ENCODE assay signal across 14 cellular contexts in genomic region chr17:44309472-44309871, GRCh38. TPM values are rescaled to one million over a fixed set of nuclear protein-coding genes. Genes with fewer than 3 reads are reported as not detected.
A peak's percentile ranks its signal among the peaks of the same experiment; 100 is the strongest.
DNase-seq lines count a peak whose midpoint lies in the region; ATAC-seq and TF ChIP-seq lines count a peak whose summit lies in the region.
"Had no signal": no experiment of that assay in that cellular context is flagged by ENCODE, and none has a peak within 500 bp of the region (broad histone marks: within the 10 kb centered on the region; RNA-seq: fewer than 3 reads in every experiment).

No MANE protein-coding gene starts in this region.

- TF ChIP-seq EP300 in ovary (IDR thresholded peaks at IDR 0.05): no peak

- no peak overlapping the region for H3K27ac Mint-ChIP-seq in activated CD8-positive, alpha-beta memory T cell treated with anti-CD3 and anti-CD28 coated beads, Interleukin-2, amount 10 ng/mL, durations not matched to agents 7 days and 5 days
- no peak overlapping the region for H3K27ac Mint-ChIP-seq in IgD-negative memory B cell
- no peak overlapping the region for H3K27ac Mint-ChIP-seq in endothelial cell (ENCODE audit: unreplicated experiment)
- H3K27ac Mint-ChIP-seq: activated T-helper 2 cell treated with anti-CD3 and anti-CD28 coated beads, Interferon-gamma antibody, Interleukin-2, Interleukin-4, amounts not matched to agents 10 μg/mL and 5 μg/mL and 100 μg/mL, durations not matched to agents 14 hours and 24 hours and 36 hours; nephron progenitor cell had no signal

- TF ChIP-seq POLR2A in ovary (IDR thresholded peaks at IDR 0.05): no peak

- peak overlapping the region; percentile 94 for H3K27ac ChIP-seq in parathyroid adenoma
- H3K27ac ChIP-seq in ovary: no peak overlapping the region

- H3K4me3 ChIP-seq in parathyroid adenoma (ENCODE audit: low read depth, low read length) (no peak overlapping the region), ovary (no peak overlapping the region)

- H3K36me3 ChIP-seq in parathyroid adenoma (ENCODE audit: control insufficient read depth, insufficient read depth, low read length) (no peaks in the 10 kb centered on the region), ovary (no peaks in the 10 kb centered on the region)

- WGBS in ovary, 3 donors: 54 to 63% (median 58%) methylated on average over 5 of the region's 5 CpGs

- peak; percentile 39 for DNase-seq in activated CD8-positive, alpha-beta memory T cell treated with anti-CD3 and anti-CD28 coated beads, Interleukin-2, amount 10 ng/mL, durations not matched to agents 7 days and 5 days
- DNase-seq in activated CD8-positive, alpha-beta memory T cell treated with anti-CD3 and anti-CD28 coated beads for 24 hours: no peak
- DNase-seq in endothelial cell (ENCODE audit: low spot score) (no peak), kidney tubule cell (ENCODE audit: low spot score) (no peak), ovary (no peak), left cardiac atrium (no peak)
- DNase-seq: islet precursor cell; nephron progenitor cell; stimulated activated CD4-positive, alpha-beta T cell treated with anti-CD3 and anti-CD28 coated beads, Interleukin-15, amount 100 ng/mL, for 24 hours had no signal

- no peaks in the 10 kb centered on the region for H3K36me3 Mint-ChIP-seq in activated CD8-positive, alpha-beta memory T cell treated with anti-CD3 and anti-CD28 coated beads, Interleukin-2, amount 10 ng/mL, durations not matched to agents 7 days and 5 days
- H3K36me3 Mint-ChIP-seq in IgD-negative memory B cell (no peaks in the 10 kb centered on the region), endothelial cell (ENCODE audit: low read depth, unreplicated experiment) (no peaks in the 10 kb centered on the region)

- no peak overlapping the region for H3K4me3 Mint-ChIP-seq in activated CD8-positive, alpha-beta memory T cell treated with anti-CD3 and anti-CD28 coated beads, Interleukin-2, amount 10 ng/mL, durations not matched to agents 7 days and 5 days
- H3K4me3 Mint-ChIP-seq in IgD-negative memory B cell: peak overlapping the region in 3 of 4 donors; percentile 53 to 60 (median 54)
- peak overlapping the region; percentile 47 for H3K4me3 Mint-ChIP-seq in endothelial cell (ENCODE audit: unreplicated experiment)
- H3K4me3 Mint-ChIP-seq: nephron progenitor cell had no signal

- H3K27me3 ChIP-seq in parathyroid adenoma (ENCODE audit: control insufficient read depth, insufficient read depth, low read length) (no peaks in the 10 kb centered on the region), ovary (no peaks in the 10 kb centered on the region)

- H3K4me2 ChIP-seq in parathyroid adenoma (ENCODE audit: low read length): no peak overlapping the region

- H3K9me3 ChIP-seq in parathyroid adenoma (ENCODE audit: control insufficient read depth, low read length): no peaks in the 10 kb centered on the region
- H3K9me3 ChIP-seq in ovary: no peaks in the 10 kb centered on the region

- no peaks in the 10 kb centered on the region for H3K9me3 Mint-ChIP-seq in activated CD8-positive, alpha-beta memory T cell treated with anti-CD3 and anti-CD28 coated beads, Interleukin-2, amount 10 ng/mL, durations not matched to agents 7 days and 5 days (ENCODE audit: low read depth)
- H3K9me3 Mint-ChIP-seq in IgD-negative memory B cell (no peaks in the 10 kb centered on the region), endothelial cell (ENCODE audit: unreplicated experiment) (no peaks in the 10 kb centered on the region)
- H3K9me3 Mint-ChIP-seq: activated T-helper 2 cell treated with anti-CD3 and anti-CD28 coated beads, Interferon-gamma antibody, Interleukin-2, Interleukin-4, amounts not matched to agents 10 μg/mL and 5 μg/mL and 100 μg/mL, durations not matched to agents 14 hours and 24 hours and 36 hours; nephron progenitor cell had no signal

- peak overlapping the region; percentile 21 for H3K9ac ChIP-seq in parathyroid adenoma

- TF ChIP-seq CTCF in endothelial cell (IDR thresholded peaks at IDR 0.05; ENCODE audit: unreplicated experiment) (no peak), parathyroid adenoma (IDR thresholded peaks at IDR 0.05) (peak; percentile 26), ovary (IDR thresholded peaks at IDR 0.05) (no peak)

- intact Hi-C loops in ovary (cut with DNase I): loop anchor here in 1 of 4 donors (5.0 kb wide), 1 partner anchor 87 kb away; no protein-coding TSS in a partner anchor
- intact Hi-C loops in left cardiac atrium (cut with DNase I): no loop called here

- H3K79me2 ChIP-seq in parathyroid adenoma: peaks cover 6% of the 10 kb centered on the region

- peaks cover 3% of the 10 kb centered on the region for H3K4me1 Mint-ChIP-seq in activated CD8-positive, alpha-beta memory T cell treated with anti-CD3 and anti-CD28 coated beads, Interleukin-2, amount 10 ng/mL, durations not matched to agents 7 days and 5 days
- peaks cover 5 to 12% (median 11%) of the 10 kb centered on the region in 3 donors for H3K4me1 Mint-ChIP-seq in IgD-negative memory B cell
- peaks cover 4% of the 10 kb centered on the region for H3K4me1 Mint-ChIP-seq in endothelial cell (ENCODE audit: unreplicated experiment)

- H3K27me3 Mint-ChIP-seq in activated CD8-positive, alpha-beta memory T cell treated with anti-CD3 and anti-CD28 coated beads, Interleukin-2, amount 10 ng/mL, durations not matched to agents 7 days and 5 days: peaks cover 27% of the 10 kb centered on the region
- H3K27me3 Mint-ChIP-seq in IgD-negative memory B cell (peaks cover 22% of the 10 kb centered on the region), endothelial cell (ENCODE audit: unreplicated experiment) (peaks cover 19% of the 10 kb centered on the region)

- H3K4me1 ChIP-seq in parathyroid adenoma (peaks cover 18% of the 10 kb centered on the region), ovary (ENCODE audit: insufficient read depth) (peaks cover 6% of the 10 kb centered on the region)

- no peak for ATAC-seq in activated CD8-positive, alpha-beta memory T cell treated with anti-CD3 and anti-CD28 coated beads, Interleukin-2, amount 10 ng/mL, durations not matched to agents 7 days and 5 days
- ATAC-seq in left cardiac atrium: no peak

- CTCF ChIA-PET in activated CD8-positive, alpha-beta memory T cell treated with anti-CD3 and anti-CD28 coated beads, Interleukin-2, amount 10 ng/mL, durations not matched to agents 7 days and 5 days (lab: Charles Lee): no interaction called here

- peak overlapping the region; percentile 69 for H2AFZ ChIP-seq in parathyroid adenoma

RNA-seq across cellular contexts. Expression of gene RUNDC3A, which starts 1.1 kb away (rescaled TPM):
- total RNA-seq in activated CD8-positive, alpha-beta memory T cell treated with anti-CD3 and anti-CD28 coated beads, Interleukin-2, amount 10 ng/mL, durations not matched to agents 7 days and 5 days: under 1 TPM in 1 of 2 experiments, not detected in 1; 0.18 TPM
- polyA plus RNA-seq in IgD-negative memory B cell (not detected), ovary (1 to 10 TPM; 1.9 to 2.1 TPM)
- total RNA-seq in endothelial cell (ENCODE audit: unreplicated experiment) (0.82 TPM), ovary (1 to 10 TPM in 3 of 7 donors, under 1 TPM in 4; 0.24 to 5.4 (median 0.69) TPM), left cardiac atrium (1 to 10 TPM in 1 of 2 donors, under 1 TPM in 1; 0.85 to 1.0 TPM)

RNA-seq across cellular contexts. Expression of gene SLC25A39, which starts 15.2 kb away (rescaled TPM):
- total RNA-seq in activated CD8-positive, alpha-beta memory T cell treated with anti-CD3 and anti-CD28 coated beads, Interleukin-2, amount 10 ng/mL, durations not matched to agents 7 days and 5 days: 100 to 1,000 TPM; 103 to 133 TPM
- polyA plus RNA-seq in IgD-negative memory B cell (135 TPM), ovary (10 to 100 TPM; 15.9 to 46.1 TPM)
- total RNA-seq in endothelial cell (ENCODE audit: unreplicated experiment) (124 TPM), ovary (100 to 1,000 TPM in 1 of 7 donors, 10 to 100 TPM in 6; 47.7 to 111 (median 64.0) TPM), left cardiac atrium (10 to 100 TPM; 60.9 to 62.5 TPM)

RNA-seq across cellular contexts. Expression of gene GRN, which starts 35.6 kb away (rescaled TPM):
- 10 to 100 TPM; 56.5 to 69.2 TPM for total RNA-seq in activated CD8-positive, alpha-beta memory T cell treated with anti-CD3 and anti-CD28 coated beads, Interleukin-2, amount 10 ng/mL, durations not matched to agents 7 days and 5 days
- 219 TPM for polyA plus RNA-seq in IgD-negative memory B cell
- total RNA-seq in endothelial cell (ENCODE audit: unreplicated experiment): 904 TPM
- 100 to 1,000 TPM in 4 of 7 donors, 10 to 100 TPM in 3; 79.7 to 173 (median 112) TPM for total RNA-seq in ovary
- 10 to 100 TPM; 70.6 to 86.5 TPM for polyA plus RNA-seq in ovary
- total RNA-seq in left cardiac atrium: 100 to 1,000 TPM; 190 to 206 TPM

RNA-seq across cellular contexts. Expression of gene SLC4A1, which starts 41.5 kb away (rescaled TPM):
- not detected for total RNA-seq in activated CD8-positive, alpha-beta memory T cell treated with anti-CD3 and anti-CD28 coated beads, Interleukin-2, amount 10 ng/mL, durations not matched to agents 7 days and 5 days
- polyA plus RNA-seq in IgD-negative memory B cell: not detected
- not detected for total RNA-seq in endothelial cell (ENCODE audit: unreplicated experiment)
- 1 to 10 TPM in 1 of 7 donors, under 1 TPM in 3, not detected in 3; 0.08 to 3.2 (median 0.35) TPM for total RNA-seq in ovary
- polyA plus RNA-seq in ovary: not detected
- under 1 TPM in 1 of 2 donors, not detected in 1; 0.63 TPM for total RNA-seq in left cardiac atrium
- total RNA-seq: activated T-helper 2 cell treated with anti-CD3 and anti-CD28 coated beads, Interferon-gamma antibody, Interleukin-2, Interleukin-4, amounts not matched to agents 10 μg/mL and 5 μg/mL and 100 μg/mL, durations not matched to agents 14 hours and 24 hours and 36 hours; chondrocyte had no signal
- polyA plus RNA-seq: AG04450 had no signal

RNA-seq across cellular contexts. Expression of gene FAM171A2, which starts 54.2 kb away (rescaled TPM):
- total RNA-seq in activated CD8-positive, alpha-beta memory T cell treated with anti-CD3 and anti-CD28 coated beads, Interleukin-2, amount 10 ng/mL, durations not matched to agents 7 days and 5 days: under 1 TPM in 1 of 2 experiments, not detected in 1; 0.26 TPM
- polyA plus RNA-seq in IgD-negative memory B cell (0.06 TPM), ovary (1 to 10 TPM in 1 of 2 donors, under 1 TPM in 1; 0.17 to 3.6 TPM)
- total RNA-seq in endothelial cell (ENCODE audit: unreplicated experiment) (53.7 TPM), ovary (10 to 100 TPM in 6 of 7 donors, 1 to 10 TPM in 1; 8.5 to 23.7 (median 11.5) TPM), left cardiac atrium (1 to 10 TPM; 1.2 to 2.4 TPM)
